1 cellular context compared by ENCODE assay signal in the genomic region with DNA sequence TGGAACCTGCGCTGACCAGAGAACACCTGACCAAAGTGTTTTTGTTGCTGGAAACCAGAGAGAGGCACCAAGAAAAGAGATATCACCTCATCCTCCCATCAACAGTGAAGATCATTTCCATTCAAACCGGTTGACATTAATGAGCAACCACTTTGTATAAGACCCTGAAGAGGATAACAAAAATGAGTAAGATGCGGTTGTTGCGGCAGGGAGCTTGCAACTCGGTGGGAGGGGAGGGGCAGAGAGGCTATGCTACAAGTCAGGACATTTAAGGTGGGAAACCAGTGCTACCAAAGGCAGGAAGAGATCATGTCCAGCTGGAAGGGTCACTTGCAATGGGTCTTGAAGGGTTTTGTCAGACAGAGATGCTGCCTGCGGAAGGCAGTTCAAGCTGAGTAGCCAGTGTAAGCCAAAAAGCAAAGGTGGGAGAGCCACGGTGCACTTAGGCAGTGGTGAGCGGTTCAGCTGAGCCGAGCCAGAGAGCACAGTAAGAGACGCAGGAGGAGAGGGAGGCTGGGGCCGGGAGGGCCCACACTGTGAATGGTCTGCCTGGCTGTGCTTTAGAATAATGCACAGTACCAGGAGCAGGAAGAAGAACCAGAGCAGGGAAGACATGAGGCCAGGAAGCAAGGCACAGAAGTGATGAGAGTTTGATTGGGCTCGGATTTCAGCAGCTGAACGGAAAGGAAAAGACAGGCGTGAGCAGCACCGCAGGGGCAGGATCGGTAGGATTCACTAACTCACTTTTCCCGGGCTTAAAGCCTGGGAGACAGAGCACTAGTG.
TF ChIP-seq lines count a peak whose summit lies in the region.

No MANE protein-coding gene starts in this region.

TF ChIP-seq in HEK293, 187 proteins besides CTCF, POLR2A, EP300 and RAD21 (continued from another document):
- TF ChIP-seq ZNF692 (tag by site-specific recombination; IDR thresholded peaks at IDR 0.05) (peak; percentile 90), BCL11A (tag by site-specific recombination; IDR thresholded peaks at IDR 0.05; ENCODE audit: low read depth) (no peak), ZNF155 (tag by site-specific recombination; IDR thresholded peaks at IDR 0.05) (no peak), ZNF266 (tag by site-specific recombination; IDR thresholded peaks at IDR 0.05; ENCODE audit: low read depth) (no peak)
